9 cellular contexts compared by ENCODE assay signal in genomic region chr9:127960410-127961165, GRCh38. TPM values are rescaled to one million over a fixed set of nuclear protein-coding genes. Genes with fewer than 3 reads are reported as not detected.
DNase-seq lines count a peak whose midpoint lies in the region; ATAC-seq, FAIRE-seq and TF ChIP-seq lines count a peak whose summit lies in the region.
"Had no signal": no experiment of that assay in that cellular context is flagged by ENCODE, and none has a peak within 500 bp of the region (broad histone marks: within the 10 kb centered on the region; RNA-seq: fewer than 3 reads in every experiment).

No MANE protein-coding gene starts in this region.

- H3K9me3 Mint-ChIP-seq in activated T-cell treated with anti-CD3 and anti-CD28 coated beads, Interleukin-2, amount 50 U/mL, for 24 hours, result no peaks in the 10 kb centered on the region
- H3K9me3 Mint-ChIP-seq in activated naive CD8-positive, alpha-beta T cell (ENCODE audit: low read depth), result no peaks in the 10 kb centered on the region

- no peak for DNase-seq in activated T-cell treated with anti-CD3 and anti-CD28 coated beads, Interleukin-2, amount 50 U/mL, for 24 hours
- no peak for DNase-seq in activated T-cell treated with anti-CD3 and anti-CD28 coated beads, Interleukin-2, amount 50 U/mL, for 1 hour
- DNase-seq in HepG2 (ENCODE audit: low spot score) (no peak), thyroid gland (no peak), AG08396 (ENCODE audit: low spot score) (no peak), hypothalamus (lab: John Stamatoyannopoulos, UW) (no peak)
- DNase-seq: activated gamma-delta T cell treated with Interleukin-2 at 50 U/mL for 16 hours had no signal

- TF ChIP-seq POLR2A in HepG2 (IDR thresholded peaks at IDR 0.05; ENCODE audit: insufficient read depth in 1 of 2, low read depth in 2 of 2, low read length in 2 of 2) (no peak), thyroid gland (IDR thresholded peaks at IDR 0.05) (no peak)

- no peak for TF ChIP-seq RAD21 in HepG2 (CRISPR knock-in tag; IDR thresholded peaks at IDR 0.05)

- BruUV-seq in HepG2 (replicated peaks; lab: Mats Ljungman, UMichigan), result no TSS peak

- CTCF ChIA-PET in HepG2 (lab: Yijun Ruan, JAX; ENCODE audit: low intra/inter-chr PET ratio, low total read pairs), result no interaction called here

- H3K4me2 ChIP-seq in HepG2 (ENCODE audit: low read depth, low read length), result no peak overlapping the region

- H3K27ac ChIP-seq in HepG2 (ENCODE audit: extremely low read length, insufficient read depth, low read length) (peak overlapping the region; percentile 33), thyroid gland (peak overlapping the region; percentile 22 to 62 (median 40))

- no peaks in the 10 kb centered on the region for H3K9me3 ChIP-seq in HepG2 (ENCODE audit: low read length)
- no peaks in the 10 kb centered on the region for H3K9me3 ChIP-seq in thyroid gland

- no peak overlapping the region for H2AFZ ChIP-seq in HepG2 (ENCODE audit: low read length)

- H3K4me1 ChIP-seq in HepG2 (ENCODE audit: insufficient read depth, low read length) (peaks cover 50% of the 10 kb centered on the region), thyroid gland (peaks cover 30 to 65% of the 10 kb centered on the region in 2 donors)

- H3K4me1 Mint-ChIP-seq in activated T-cell treated with anti-CD3 and anti-CD28 coated beads, Interleukin-2, amount 50 U/mL, for 24 hours (ENCODE audit: low read depth), result peaks cover 95% of the 10 kb centered on the region
- H3K4me1 Mint-ChIP-seq in activated naive CD8-positive, alpha-beta T cell (ENCODE audit: low read depth), result peaks cover 95% of the 10 kb centered on the region

- peaks cover 26% of the 10 kb centered on the region for H3K36me3 Mint-ChIP-seq in activated T-cell treated with anti-CD3 and anti-CD28 coated beads, Interleukin-2, amount 50 U/mL, for 24 hours (ENCODE audit: low read depth)
- peaks cover 10% of the 10 kb centered on the region for H3K36me3 Mint-ChIP-seq in activated naive CD8-positive, alpha-beta T cell

- H3K4me3 ChIP-seq in HepG2 (replicated peaks in 1 of 3; ENCODE audit: insufficient read depth in 1 of 3, low read depth in 2 of 3, low read length in 3 of 3) (no peak overlapping the region), thyroid gland (replicated peaks in 1 of 3) (no peak overlapping the region)

- WGBS in HepG2 (ENCODE audit: low lambda C conversion rate), result 62% methylated on average over 9 of the region's 11 CpGs
- 44 to 56% methylated on average over 11 of the region's 11 CpGs for WGBS in thyroid gland, 2 donors

- H3K9ac ChIP-seq in HepG2 (ENCODE audit: insufficient read depth, low read depth, low read length), result peak overlapping the region; percentile 41; the same call in 1 of the 2 replicates

- H3K27me3 Mint-ChIP-seq in activated T-cell treated with anti-CD3 and anti-CD28 coated beads, Interleukin-2, amount 50 U/mL, for 24 hours, result no peaks in the 10 kb centered on the region
- no peaks in the 10 kb centered on the region for H3K27me3 Mint-ChIP-seq in activated naive CD8-positive, alpha-beta T cell

- H3K36me3 ChIP-seq in HepG2 (replicated peaks in 1 of 2; ENCODE audit: control insufficient read depth in 1 of 2, insufficient read depth in 2 of 2, low read length in 2 of 2), result peaks cover 0 to 9% of the 10 kb centered on the region in 2 experiments; a peak in 3 of 5 replicates
- H3K36me3 ChIP-seq in thyroid gland, result no peaks in the 10 kb centered on the region

- POLR2A ChIA-PET in HepG2 (lab: Yijun Ruan, JAX), result interaction anchor here (0.9 to 1.4 kb wide), 2 partner anchors 9 to 10 kb away, joined by 3 to 5 read pairs; no protein-coding TSS in a partner anchor

- 0 out of 2 replicates have a peak, but pooled peaks cover 3% of the 10 kb centered on the region for H4K20me1 ChIP-seq in HepG2 (ENCODE audit: insufficient read depth, low read length)

- H3K79me2 ChIP-seq in HepG2 (ENCODE audit: insufficient read depth, low read length), result peaks cover 86% of the 10 kb centered on the region

- intact Hi-C loops in HepG2 (cut with micrococcal nuclease; ENCODE audit: unreplicated experiment), result no loop called here
- intact Hi-C loops in thyroid gland (cut with DNase I), result no loop called here

- in situ Hi-C loops in HepG2 (cut with HindIII; ENCODE audit: extremely low pct_ligation_motif_present, low pct_unique_long_range_greater_than_20kb), result no loop called here

- no peaks in the 10 kb centered on the region for H3K27me3 ChIP-seq in HepG2 (ENCODE audit: control insufficient read depth in 1 of 2, insufficient read depth in 2 of 2, low read length in 2 of 2)
- no peaks in the 10 kb centered on the region for H3K27me3 ChIP-seq in thyroid gland

- TF ChIP-seq CTCF in HepG2 (CRISPR knock-in tag; IDR thresholded peaks at IDR 0.05), result no peak
- no peak for TF ChIP-seq CTCF in thyroid gland (IDR thresholded peaks at IDR 0.05)

- TF ChIP-seq EP300 in HepG2 (IDR thresholded peaks at IDR 0.05; ENCODE audit: low read depth in 2 of 2, low read length in 2 of 2), result no peak
- TF ChIP-seq EP300 in HepG2 (CRISPR knock-in tag; IDR thresholded peaks at IDR 0.05; ENCODE audit: borderline replicate concordance), result no peak

- H3K4me3 Mint-ChIP-seq in activated T-cell treated with anti-CD3 and anti-CD28 coated beads, Interleukin-2, amount 50 U/mL, for 24 hours, result peak overlapping the region; percentile 24
- peak overlapping the region; percentile 52 for H3K4me3 Mint-ChIP-seq in activated naive CD8-positive, alpha-beta T cell

- no peak for FAIRE-seq in HepG2 (lab: Jason Lieb, UNC)

- H3K27ac Mint-ChIP-seq in activated T-cell treated with anti-CD3 and anti-CD28 coated beads, Interleukin-2, amount 50 U/mL, for 24 hours, result peak overlapping the region; percentile 97
- peak overlapping the region; percentile 98 for H3K27ac Mint-ChIP-seq in activated naive CD8-positive, alpha-beta T cell

- ATAC-seq in HepG2, result no peak
- ATAC-seq in HG03442 (IDR thresholded peaks at IDR 0.05; ENCODE audit: unreplicated experiment), result no peak

RNA-seq across cellular contexts. Expression of gene EEIG1, which starts 20.2 kb away (rescaled TPM):
- total RNA-seq in HepG2 (2016; rRNA removed; fragmentation: Illumina TruSeq; extraction: Trizol) (16.1 and 16.6 TPM in 2 replicates), thyroid gland (10 to 100 TPM; 18.3 to 34.7 (median 24.9) TPM)
- total RNA-seq in HepG2 (2016; cell fraction: cytosol; rRNA removed; fragmentation: Illumina TruSeq; extraction: Trizol; ENCODE audit: low read depth), result 10.4 and 11.3 TPM in 2 replicates
- 12.3 and 17.2 TPM in 2 replicates for total RNA-seq in HepG2 (2016; cell fraction: insoluble cytoplasmic fraction; rRNA removed; fragmentation: Illumina TruSeq; extraction: Trizol)
- total RNA-seq in HepG2 (2016; cell fraction: membrane; rRNA removed; fragmentation: Illumina TruSeq; extraction: Trizol), result 21.5 and 21.9 TPM in 2 replicates
- 20.0 and 24.0 TPM in 2 replicates for total RNA-seq in HepG2 (2016; cell fraction: nucleus; rRNA removed; fragmentation: Illumina TruSeq; extraction: Trizol)
- 25.2 and 30.1 TPM in 2 replicates for polyA plus RNA-seq in HepG2 (2011; rRNA removed)
- polyA plus RNA-seq in HepG2 (2011; cell fraction: cytosol; rRNA removed), result 19.7 and 22.7 TPM in 2 replicates
- 108 and 126 TPM in 2 replicates for polyA plus RNA-seq in HepG2 (2011; cell fraction: nucleus; rRNA removed)
- 22.5 and 36.8 TPM in 2 replicates for polyA plus RNA-seq in HepG2 (2012)
- polyA plus RNA-seq in HepG2 (2016; cell fraction: cytosol; fragmentation: Illumina TruSeq; extraction: Trizol; ENCODE audit: low read depth), result 3.8 and 4.2 TPM in 2 replicates
- 24.1 and 30.7 TPM in 2 replicates for polyA plus RNA-seq in HepG2 (2016; cell fraction: insoluble cytoplasmic fraction; fragmentation: Illumina TruSeq; extraction: Trizol; ENCODE audit: low read depth)
- polyA plus RNA-seq in HepG2 (2016; cell fraction: membrane; fragmentation: Illumina TruSeq; extraction: Trizol; ENCODE audit: low read depth), result 16.7 and 17.4 TPM in 2 replicates
- 72.4 and 76.1 TPM in 2 replicates for polyA plus RNA-seq in HepG2 (2016; cell fraction: nucleus; fragmentation: Illumina TruSeq; extraction: Trizol; ENCODE audit: insufficient read depth, low read depth)
- 25.3 and 40.6 TPM in 2 replicates for polyA minus RNA-seq in HepG2 (2011; rRNA and poly(A)+ RNA removed; ENCODE audit: low replicate concordance)
- 8.3 and 11.4 TPM in 2 replicates for polyA minus RNA-seq in HepG2 (2011; cell fraction: cytosol; rRNA and poly(A)+ RNA removed)
- 25.0 and 25.4 TPM in 2 replicates for polyA minus RNA-seq in HepG2 (2011; cell fraction: nucleus; rRNA and poly(A)+ RNA removed)

RNA-seq across cellular contexts. Expression of gene DPM2, which starts 22.9 kb away (rescaled TPM):
- total RNA-seq in HepG2 (2016; rRNA removed; fragmentation: Illumina TruSeq; extraction: Trizol) (17.5 and 24.8 TPM in 2 replicates), thyroid gland (10 to 100 TPM; 17.3 to 43.3 (median 35.5) TPM)
- 20.0 and 27.3 TPM in 2 replicates for total RNA-seq in HepG2 (2016; cell fraction: cytosol; rRNA removed; fragmentation: Illumina TruSeq; extraction: Trizol; ENCODE audit: low read depth)
- 14.9 and 23.0 TPM in 2 replicates for total RNA-seq in HepG2 (2016; cell fraction: insoluble cytoplasmic fraction; rRNA removed; fragmentation: Illumina TruSeq; extraction: Trizol)
- total RNA-seq in HepG2 (2016; cell fraction: membrane; rRNA removed; fragmentation: Illumina TruSeq; extraction: Trizol), result 31.4 and 35.9 TPM in 2 replicates
- total RNA-seq in HepG2 (2016; cell fraction: nucleus; rRNA removed; fragmentation: Illumina TruSeq; extraction: Trizol), result 18.6 and 22.0 TPM in 2 replicates
- 35.3 and 38.6 TPM in 2 replicates for polyA plus RNA-seq in HepG2 (2011; rRNA removed)
- polyA plus RNA-seq in HepG2 (2011; cell fraction: cytosol; rRNA removed), result 30.5 and 35.2 TPM in 2 replicates
- 36.6 and 37.4 TPM in 2 replicates for polyA plus RNA-seq in HepG2 (2011; cell fraction: nucleus; rRNA removed)
- polyA plus RNA-seq in HepG2 (2012), result 21.4 and 25.3 TPM in 2 replicates
- polyA plus RNA-seq in HepG2 (2016; cell fraction: cytosol; fragmentation: Illumina TruSeq; extraction: Trizol; ENCODE audit: low read depth), result 32.5 and 40.9 TPM in 2 replicates
- polyA plus RNA-seq in HepG2 (2016; cell fraction: insoluble cytoplasmic fraction; fragmentation: Illumina TruSeq; extraction: Trizol; ENCODE audit: low read depth), result 30.7 and 34.8 TPM in 2 replicates
- polyA plus RNA-seq in HepG2 (2016; cell fraction: membrane; fragmentation: Illumina TruSeq; extraction: Trizol; ENCODE audit: low read depth), result 49.8 and 53.8 TPM in 2 replicates
- 49.9 and 52.5 TPM in 2 replicates for polyA plus RNA-seq in HepG2 (2016; cell fraction: nucleus; fragmentation: Illumina TruSeq; extraction: Trizol; ENCODE audit: insufficient read depth, low read depth)
- polyA minus RNA-seq in HepG2 (2011; rRNA and poly(A)+ RNA removed; ENCODE audit: low replicate concordance), result 68.5 and 193 TPM in 2 replicates
- polyA minus RNA-seq in HepG2 (2011; cell fraction: cytosol; rRNA and poly(A)+ RNA removed), result 12.9 and 15.4 TPM in 2 replicates
- 34.8 and 35.4 TPM in 2 replicates for polyA minus RNA-seq in HepG2 (2011; cell fraction: nucleus; rRNA and poly(A)+ RNA removed)

RNA-seq across cellular contexts. Expression of gene PIP5KL1, which starts 30.0 kb away (rescaled TPM):
- total RNA-seq in HepG2 (2016; rRNA removed; fragmentation: Illumina TruSeq; extraction: Trizol) (0.20 TPM in 1 of 2 replicates, not detected in the other), thyroid gland (1 to 10 TPM in 3 of 4 donors, not detected in 1; 1.0 to 5.2 (median 1.6) TPM)
- total RNA-seq in HepG2 (2016; cell fraction: cytosol; rRNA removed; fragmentation: Illumina TruSeq; extraction: Trizol; ENCODE audit: low read depth), result 0.51 TPM in 1 of 2 replicates, not detected in the other
- total RNA-seq in HepG2 (2016; cell fraction: insoluble cytoplasmic fraction; rRNA removed; fragmentation: Illumina TruSeq; extraction: Trizol), result 0.15 TPM in 1 of 2 replicates, not detected in the other
- total RNA-seq in HepG2 (2016; cell fraction: membrane; rRNA removed; fragmentation: Illumina TruSeq; extraction: Trizol), result not detected in 2 replicates
- 0.56 TPM in 1 of 2 replicates, not detected in the other for total RNA-seq in HepG2 (2016; cell fraction: nucleus; rRNA removed; fragmentation: Illumina TruSeq; extraction: Trizol)
- 0.44 and 0.49 TPM in 2 replicates for polyA plus RNA-seq in HepG2 (2011; rRNA removed)
- 0.17 and 0.32 TPM in 2 replicates for polyA plus RNA-seq in HepG2 (2011; cell fraction: cytosol; rRNA removed)
- 5.3 and 9.9 TPM in 2 replicates for polyA plus RNA-seq in HepG2 (2011; cell fraction: nucleus; rRNA removed)
- 0.32 and 0.67 TPM in 2 replicates for polyA plus RNA-seq in HepG2 (2012)
- 0.24 TPM in 1 of 2 replicates, not detected in the other for polyA plus RNA-seq in HepG2 (2016; cell fraction: cytosol; fragmentation: Illumina TruSeq; extraction: Trizol; ENCODE audit: low read depth)
- not detected in 2 replicates for polyA plus RNA-seq in HepG2 (2016; cell fraction: insoluble cytoplasmic fraction; fragmentation: Illumina TruSeq; extraction: Trizol; ENCODE audit: low read depth)
- polyA plus RNA-seq in HepG2 (2016; cell fraction: membrane; fragmentation: Illumina TruSeq; extraction: Trizol; ENCODE audit: low read depth), result not detected in 2 replicates
- polyA plus RNA-seq in HepG2 (2016; cell fraction: nucleus; fragmentation: Illumina TruSeq; extraction: Trizol; ENCODE audit: insufficient read depth, low read depth), result 1.1 TPM in 1 of 2 replicates, not detected in the other
- 0.72 and 1.4 TPM in 2 replicates for polyA minus RNA-seq in HepG2 (2011; rRNA and poly(A)+ RNA removed; ENCODE audit: low replicate concordance)
- polyA minus RNA-seq in HepG2 (2011; cell fraction: cytosol; rRNA and poly(A)+ RNA removed), result 0.88 TPM in 1 of 2 replicates, not detected in the other
- 1.3 and 2.2 TPM in 2 replicates for polyA minus RNA-seq in HepG2 (2011; cell fraction: nucleus; rRNA and poly(A)+ RNA removed)

RNA-seq across cellular contexts. Expression of gene ST6GALNAC4, which starts 43.7 kb away (rescaled TPM):
- total RNA-seq in HepG2 (2016; rRNA removed; fragmentation: Illumina TruSeq; extraction: Trizol) (14.8 and 18.8 TPM in 2 replicates), thyroid gland (10 to 100 TPM in 3 of 4 donors, 1 to 10 TPM in 1; 8.9 to 27.4 (median 19.1) TPM)
- 35.6 and 43.0 TPM in 2 replicates for total RNA-seq in HepG2 (2016; cell fraction: cytosol; rRNA removed; fragmentation: Illumina TruSeq; extraction: Trizol; ENCODE audit: low read depth)
- 13.0 and 19.7 TPM in 2 replicates for total RNA-seq in HepG2 (2016; cell fraction: insoluble cytoplasmic fraction; rRNA removed; fragmentation: Illumina TruSeq; extraction: Trizol)
- 47.7 and 65.6 TPM in 2 replicates for total RNA-seq in HepG2 (2016; cell fraction: membrane; rRNA removed; fragmentation: Illumina TruSeq; extraction: Trizol)
- 12.8 and 17.5 TPM in 2 replicates for total RNA-seq in HepG2 (2016; cell fraction: nucleus; rRNA removed; fragmentation: Illumina TruSeq; extraction: Trizol)
- 27.7 and 36.4 TPM in 2 replicates for polyA plus RNA-seq in HepG2 (2011; rRNA removed)
- polyA plus RNA-seq in HepG2 (2011; cell fraction: cytosol; rRNA removed), result 26.2 and 47.9 TPM in 2 replicates
- polyA plus RNA-seq in HepG2 (2011; cell fraction: nucleus; rRNA removed), result 41.2 and 43.3 TPM in 2 replicates
- polyA plus RNA-seq in HepG2 (2012), result 14.8 and 21.6 TPM in 2 replicates
- polyA plus RNA-seq in HepG2 (2016; cell fraction: cytosol; fragmentation: Illumina TruSeq; extraction: Trizol; ENCODE audit: low read depth), result 55.5 and 75.3 TPM in 2 replicates
- polyA plus RNA-seq in HepG2 (2016; cell fraction: insoluble cytoplasmic fraction; fragmentation: Illumina TruSeq; extraction: Trizol; ENCODE audit: low read depth), result 20.6 and 23.9 TPM in 2 replicates
- polyA plus RNA-seq in HepG2 (2016; cell fraction: membrane; fragmentation: Illumina TruSeq; extraction: Trizol; ENCODE audit: low read depth), result 69.4 and 78.8 TPM in 2 replicates
- polyA plus RNA-seq in HepG2 (2016; cell fraction: nucleus; fragmentation: Illumina TruSeq; extraction: Trizol; ENCODE audit: insufficient read depth, low read depth), result 25.2 and 32.3 TPM in 2 replicates
- polyA minus RNA-seq in HepG2 (2011; rRNA and poly(A)+ RNA removed; ENCODE audit: low replicate concordance), result 74.4 and 118 TPM in 2 replicates
- 40.0 and 42.1 TPM in 2 replicates for polyA minus RNA-seq in HepG2 (2011; cell fraction: cytosol; rRNA and poly(A)+ RNA removed)
- polyA minus RNA-seq in HepG2 (2011; cell fraction: nucleus; rRNA and poly(A)+ RNA removed), result 15.6 and 17.8 TPM in 2 replicates
